ENCODE assay signal across 22 cellular contexts in genomic region chr9:70318002-70318401, GRCh38. TPM values are rescaled to one million over a fixed set of nuclear protein-coding genes. Genes with fewer than 3 reads are reported as not detected.
A peak's percentile ranks its signal among the peaks of the same experiment; 100 is the strongest.
DNase-seq lines count a peak whose midpoint lies in the region; ATAC-seq and TF ChIP-seq lines count a peak whose summit lies in the region.
"Had no signal": no experiment of that assay in that cellular context is flagged by ENCODE, and none has a peak within 500 bp of the region (broad histone marks: within the 10 kb centered on the region; RNA-seq: fewer than 3 reads in every experiment).

No MANE protein-coding gene starts in this region.

- no peaks in the 10 kb centered on the region for H3K9me3 ChIP-seq in endodermal cell (ENCODE audit: control insufficient read depth, low read length)

- peaks cover 79% of the 10 kb centered on the region for H3K36me3 ChIP-seq in endodermal cell (ENCODE audit: control insufficient read depth, insufficient read depth, low read length)

- H3K4me3 Mint-ChIP-seq in endodermal cell = no peak overlapping the region
- H3K4me3 Mint-ChIP-seq in neural crest cell = no peak overlapping the region
- H3K4me3 Mint-ChIP-seq in activated T-cell treated with anti-CD3 and anti-CD28 coated beads, Interleukin-2, amount 50 U/mL, for 24 hours = no peak overlapping the region
- H3K4me3 Mint-ChIP-seq: activated T-cell treated with anti-CD3 and anti-CD28 coated beads, Interleukin-2, amount 50 U/mL, for 4 hours; CD8-positive, alpha-beta T cell; stimulated activated naive B cell treated with anti-CD40 and anti-IgM and Interleukin-4, amounts not matched to agents 10 μg/mL and 1 μg/mL and 100 μg/mL, for 72 hours had no signal

- no peak overlapping the region for H3K9ac ChIP-seq in endodermal cell (ENCODE audit: extremely low read depth, low read length, poor library complexity, severe bottlenecking)

- TF ChIP-seq CTCF in endodermal cell (conservative IDR thresholded peaks at IDR 0.05) (peak; percentile 68), neural crest cell (conservative IDR thresholded peaks at IDR 0.05) (peak; percentile 39), lower leg skin (IDR thresholded peaks at IDR 0.05) (no peak)

- peaks cover 40% of the 10 kb centered on the region for H3K36me3 Mint-ChIP-seq in endodermal cell (ENCODE audit: low read depth)
- H3K36me3 Mint-ChIP-seq in neural crest cell (ENCODE audit: low read depth) = peaks cover 16% of the 10 kb centered on the region
- peaks cover 72% of the 10 kb centered on the region for H3K36me3 Mint-ChIP-seq in activated T-cell treated with anti-CD3 and anti-CD28 coated beads, Interleukin-2, amount 50 U/mL, for 24 hours (ENCODE audit: low read depth)

- DNase-seq in ELF-1 (ENCODE audit: low read depth, low spot score) = peak; percentile 31
- DNase-seq in HT1080 (ENCODE audit: low read depth) = peak; percentile 43
- peak; percentile 60 for DNase-seq in endodermal cell
- no peak for DNase-seq in neural crest cell (ENCODE audit: low read depth, low spot score)
- DNase-seq in lower leg skin (ENCODE audit: low spot score in 2 of 2) = no peak
- no peak for DNase-seq in activated T-cell treated with anti-CD3 and anti-CD28 coated beads, Interleukin-2, amount 50 U/mL, for 24 hours
- no peak for DNase-seq in COLO668 (lab: John Stamatoyannopoulos, UW; ENCODE audit: unreplicated experiment)
- DNase-seq: activated CD4-positive, alpha-beta T cell treated with anti-CD3 and anti-CD28 coated beads for 1 hour; activated naive CD4-positive, alpha-beta T cell treated with Interleukin-2 at 50 U/mL for 16 hours; activated T-cell treated with anti-CD3 and anti-CD28 coated beads, Interleukin-2, amount 50 U/mL, for 4 hours; CD8-positive, alpha-beta T cell; central memory CD4-positive, alpha-beta T cell; dorsolateral prefrontal cortex; foreskin melanocyte; hippocampal formation; NCI-H1417 treated with DMSO at 0.1 percent for 48 hours; NCI-H526; stimulated activated CD4-positive, alpha-beta T cell treated with anti-CD3 and anti-CD28 coated beads, Interleukin-2, amount 100 ng/mL, for 48 hours; stimulated activated naive B cell treated with anti-CD40 and anti-IgM and Interleukin-4, amounts not matched to agents 10 μg/mL and 1 μg/mL and 100 μg/mL, for 72 hours had no signal

- H3K27ac ChIP-seq in endodermal cell (ENCODE audit: low read depth, low read length) = no peak overlapping the region
- H3K27ac ChIP-seq: dorsolateral prefrontal cortex, epithelial cell of prostate had no signal

- H3K4me1 Mint-ChIP-seq in endodermal cell (no peaks in the 10 kb centered on the region), neural crest cell (no peaks in the 10 kb centered on the region)
- peaks cover 3% of the 10 kb centered on the region for H3K4me1 Mint-ChIP-seq in activated T-cell treated with anti-CD3 and anti-CD28 coated beads, Interleukin-2, amount 50 U/mL, for 24 hours (ENCODE audit: low read depth)
- H3K4me1 Mint-ChIP-seq: stimulated activated naive B cell treated with anti-CD40 and anti-IgM and Interleukin-4, amounts not matched to agents 10 μg/mL and 1 μg/mL and 100 μg/mL, for 72 hours had no signal

- TF ChIP-seq POLR2A in lower leg skin (IDR thresholded peaks at IDR 0.05) = no peak

- intact Hi-C loops in lower leg skin (cut with DNase I; ENCODE audit: low total_unique reads) = no loop called here

- H3K9me3 Mint-ChIP-seq in endodermal cell = no peaks in the 10 kb centered on the region
- H3K9me3 Mint-ChIP-seq in neural crest cell = no peaks in the 10 kb centered on the region
- no peaks in the 10 kb centered on the region for H3K9me3 Mint-ChIP-seq in activated T-cell treated with anti-CD3 and anti-CD28 coated beads, Interleukin-2, amount 50 U/mL, for 24 hours
- H3K9me3 Mint-ChIP-seq: activated T-cell treated with anti-CD3 and anti-CD28 coated beads, Interleukin-2, amount 50 U/mL, for 4 hours; CD8-positive, alpha-beta T cell; stimulated activated naive B cell treated with anti-CD40 and anti-IgM and Interleukin-4, amounts not matched to agents 10 μg/mL and 1 μg/mL and 100 μg/mL, for 72 hours had no signal

- H3K4me1 ChIP-seq in endodermal cell (ENCODE audit: control insufficient read depth, insufficient read depth, low read length) = no peaks in the 10 kb centered on the region

- no peaks in the 10 kb centered on the region for H3K27me3 ChIP-seq in endodermal cell (ENCODE audit: control insufficient read depth, insufficient read depth, low read length, poor library complexity, severe bottlenecking)
- H3K27me3 ChIP-seq: dorsolateral prefrontal cortex had no signal

- no peaks in the 10 kb centered on the region for H3K27me3 Mint-ChIP-seq in endodermal cell (ENCODE audit: insufficient read depth)
- no peaks in the 10 kb centered on the region for H3K27me3 Mint-ChIP-seq in neural crest cell (ENCODE audit: low read depth)
- no peaks in the 10 kb centered on the region for H3K27me3 Mint-ChIP-seq in activated T-cell treated with anti-CD3 and anti-CD28 coated beads, Interleukin-2, amount 50 U/mL, for 24 hours
- H3K27me3 Mint-ChIP-seq: stimulated activated naive B cell treated with anti-CD40 and anti-IgM and Interleukin-4, amounts not matched to agents 10 μg/mL and 1 μg/mL and 100 μg/mL, for 72 hours had no signal

- WGBS in endodermal cell (ENCODE audit: insufficient coverage in 1 of 2, insufficient read length in 1 of 2), 2 experiments = 86 to 100% methylated on average over 1 to 6 of the region's 6 CpGs
- WGBS in lower leg skin, 2 donors = 90 to 97% methylated on average over 6 of the region's 6 CpGs

- ATAC-seq in GM21717 (IDR thresholded peaks at IDR 0.05; ENCODE audit: unreplicated experiment) = no peak
- ATAC-seq: activated T-cell treated with anti-CD3 and anti-CD28 coated beads, Interleukin-2, amount 50 U/mL, for 4 hours; CD8-positive, alpha-beta T cell; stimulated activated naive B cell treated with anti-CD40 and anti-IgM and Interleukin-4, amounts not matched to agents 10 μg/mL and 1 μg/mL and 100 μg/mL, for 72 hours had no signal

- H3K27ac Mint-ChIP-seq in endodermal cell = no peak overlapping the region
- no peak overlapping the region for H3K27ac Mint-ChIP-seq in neural crest cell (ENCODE audit: unreplicated experiment)
- no peak overlapping the region for H3K27ac Mint-ChIP-seq in activated T-cell treated with anti-CD3 and anti-CD28 coated beads, Interleukin-2, amount 50 U/mL, for 24 hours
- H3K27ac Mint-ChIP-seq: CD8-positive, alpha-beta T cell; stimulated activated naive B cell treated with anti-CD40 and anti-IgM and Interleukin-4, amounts not matched to agents 10 μg/mL and 1 μg/mL and 100 μg/mL, for 72 hours had no signal

- no peak overlapping the region for H3K4me3 ChIP-seq in endodermal cell (ENCODE audit: low read length)
- no peak overlapping the region for H3K4me3 ChIP-seq in lower leg skin (ENCODE audit: low read depth, poor library complexity, severe bottlenecking)
- H3K4me3 ChIP-seq: dorsolateral prefrontal cortex, lung had no signal

RNA-seq across cellular contexts. Expression of gene SMC5, which starts 59.2 kb away (rescaled TPM):
- 13.5 and 14.7 TPM in 2 replicates for total RNA-seq in HT1080 (2014; rRNA removed; shearing (Covaris generic))
- polyA plus RNA-seq in HT1080 (2015; cell fraction: cytosol; rRNA removed) = 11.3 and 12.7 TPM in 2 replicates
- 59.1 and 66.2 TPM in 2 replicates for polyA plus RNA-seq in HT1080 (2015; cell fraction: nucleus; rRNA removed)
- total RNA-seq in endodermal cell (10 to 100 TPM; 30.0 to 42.5 TPM), neural crest cell (27.8 and 28.7 TPM in 2 replicates), lower leg skin (10 to 100 TPM; 15.1 to 26.7 (median 19.1) TPM)
- polyA plus RNA-seq in endodermal cell (2013, experiment 1 of 2) = 26.6 TPM
- 29.6 TPM for polyA plus RNA-seq in endodermal cell (2013, experiment 2 of 2)

Comparison
In these comparisons a context has a peak if more than half of its experiments do, and no peak if none do; other contexts are left out.
1. DNase-seq: peak in ELF-1 (single experiment), HT1080 (single experiment) and endodermal cell (single experiment); none in neural crest cell (single experiment), lower leg skin (0 of 2), activated T-cell treated with anti-CD3 and anti-CD28 coated beads, Interleukin-2, amount 50 U/mL, for 24 hours (single experiment) and COLO668 (single experiment).
2. CTCF ChIP-seq: peak in endodermal cell (single experiment) and neural crest cell (single experiment); none in lower leg skin (0 of 3).